25 cellular contexts compared by ENCODE assay signal in genomic region chr12:42892702-42893101, GRCh38.
A peak's percentile ranks its signal among the peaks of the same experiment; 100 is the strongest.
DNase-seq lines count a peak whose midpoint lies in the region; ATAC-seq and TF ChIP-seq lines count a peak whose summit lies in the region.
"Had no signal": no experiment of that assay in that cellular context is flagged by ENCODE, and none has a peak within 500 bp of the region (broad histone marks: within the 10 kb centered on the region; RNA-seq: fewer than 3 reads in every experiment).

No MANE protein-coding gene starts in this region.

- TF ChIP-seq CTCF in cardiac muscle cell (IDR thresholded peaks at IDR 0.05; ENCODE audit: low read depth, low read length), result no peak
- TF ChIP-seq CTCF in neural cell (IDR thresholded peaks at IDR 0.05; ENCODE audit: poor library complexity, severe bottlenecking), result no peak

- no peak overlapping the region for H2AFZ ChIP-seq in neural cell (ENCODE audit: low read depth, low read length)
- H2AFZ ChIP-seq: PC-9 had no signal

- no peaks in the 10 kb centered on the region for H4K20me1 ChIP-seq in neural cell (ENCODE audit: insufficient read depth)

- H3K4me3 ChIP-seq in cardiac muscle cell, result no peak overlapping the region
- H3K4me3 ChIP-seq in neural cell (ENCODE audit: low read length), result peak overlapping the region; percentile 50
- H3K4me3 ChIP-seq: A549, GM12878, PC-9 had no signal

- H3K4me2 ChIP-seq in neural cell (ENCODE audit: low read length), result peak overlapping the region; percentile 38
- H3K4me2 ChIP-seq: A549, PC-9 had no signal

- DNase-seq in cardiac muscle cell (ENCODE audit: low read depth in 1 of 2, low spot score in 1 of 2), result no peak
- DNase-seq in Right ventricle myocardium superior, result no peak
- peak; percentile 42 for DNase-seq in OCI-M2 (lab: John Stamatoyannopoulos, UW; ENCODE audit: unreplicated experiment)
- DNase-seq: AML-193; C1 segment of cervical spinal cord; CD4-positive, alpha-beta memory T cell; DMS 273 treated with DMSO at 0.1 percent for 48 hours; DMS79; EL; GDM1; Karpas-422; NCI-H1048; NCI-H1694; NCI-H2029 treated with DMSO at 0.1 percent for 48 hours; NCI-H446 treated with DMSO at 0.1 percent for 48 hours; NCI-H526; PC-9; T-helper 1 cell had no signal

- H3K4me1 ChIP-seq in cardiac muscle cell (ENCODE audit: low read depth), result peaks cover 30% of the 10 kb centered on the region
- H3K4me1 ChIP-seq: A549 had no signal

- H3K9ac ChIP-seq in neural cell (ENCODE audit: low read length), result peak overlapping the region; percentile 47

- ATAC-seq in Right ventricle myocardium superior (ENCODE audit: poor library complexity), result no peak
- ATAC-seq in HG03196 (IDR thresholded peaks at IDR 0.05; ENCODE audit: unreplicated experiment), result no peak
- no peak for ATAC-seq in HG02938 (IDR thresholded peaks at IDR 0.05; ENCODE audit: unreplicated experiment)
- no peak for ATAC-seq in GM18858 (IDR thresholded peaks at IDR 0.05; ENCODE audit: unreplicated experiment)
- ATAC-seq: A549, GM12878, Right ventricle myocardium inferior had no signal

- H3K36me3 ChIP-seq in cardiac muscle cell (no peaks in the 10 kb centered on the region), neural cell (ENCODE audit: insufficient read depth, low read length) (no peaks in the 10 kb centered on the region)

- no peak for TF ChIP-seq EP300 in neural cell (conservative IDR thresholded peaks at IDR 0.05; ENCODE audit: poor library complexity, severe bottlenecking)

- H3K9me3 ChIP-seq in cardiac muscle cell (ENCODE audit: low read depth) (no peaks in the 10 kb centered on the region), neural cell (ENCODE audit: low read length) (no peaks in the 10 kb centered on the region)

- intact Hi-C loops in Right ventricle myocardium superior (cut with DNase I), result no loop called here

- H3K79me2 ChIP-seq in neural cell (replicated peaks; ENCODE audit: insufficient read depth, low read length), result no peaks in the 10 kb centered on the region

- no peaks in the 10 kb centered on the region for H3K27me3 ChIP-seq in cardiac muscle cell
- no peaks in the 10 kb centered on the region for H3K27me3 ChIP-seq in neural cell (ENCODE audit: insufficient read depth, low read depth, low read length)

- H3F3A ChIP-seq in neural cell (ENCODE audit: insufficient read depth, low read length, poor library complexity, severe bottlenecking), result no peaks in the 10 kb centered on the region

- H3K27ac ChIP-seq in cardiac muscle cell, result peak overlapping the region; percentile 66
- H3K27ac ChIP-seq in neural cell (ENCODE audit: low read length), result peak overlapping the region; percentile 95
- H3K27ac ChIP-seq: A549, PC-9 had no signal

- TF ChIP-seq RAD21 in neural cell (conservative IDR thresholded peaks at IDR 0.05), result no peak

- no peaks in the 10 kb centered on the region for H3K9me2 ChIP-seq in neural cell (ENCODE audit: insufficient read depth, low read length)

TF ChIP-seq in neural cell, 6 proteins besides CTCF, POLR2A, EP300 and RAD21:
- no peak for TF ChIP-seq REST (IDR thresholded peaks at IDR 0.05; ENCODE audit: borderline replicate concordance)
- no peak for TF ChIP-seq SMC3 (conservative IDR thresholded peaks at IDR 0.05; ENCODE audit: poor library complexity)
- no peak for TF ChIP-seq TAF1 (IDR thresholded peaks at IDR 0.05; ENCODE audit: low read depth)
- TF ChIP-seq POLR2AphosphoS5 (IDR thresholded peaks at IDR 0.05), result no peak
- TF ChIP-seq EZH2 (IDR thresholded peaks at IDR 0.05; ENCODE audit: borderline replicate concordance, insufficient read depth, low read length, poor library complexity, severe bottlenecking), result no peak
- no peak for TF ChIP-seq MXI1 (conservative IDR thresholded peaks at IDR 0.05; ENCODE audit: poor library complexity, severe bottlenecking)
